ENCODE assay signal across 1 cellular context in genomic region chr12:108854453-108855283, GRCh38.
TF ChIP-seq lines count a peak whose summit lies in the region.

No MANE protein-coding gene starts in this region.

TF ChIP-seq in A549, 52 proteins besides CTCF, POLR2A, EP300 and RAD21 (continued from another document):
- TF ChIP-seq, protein P1, sequence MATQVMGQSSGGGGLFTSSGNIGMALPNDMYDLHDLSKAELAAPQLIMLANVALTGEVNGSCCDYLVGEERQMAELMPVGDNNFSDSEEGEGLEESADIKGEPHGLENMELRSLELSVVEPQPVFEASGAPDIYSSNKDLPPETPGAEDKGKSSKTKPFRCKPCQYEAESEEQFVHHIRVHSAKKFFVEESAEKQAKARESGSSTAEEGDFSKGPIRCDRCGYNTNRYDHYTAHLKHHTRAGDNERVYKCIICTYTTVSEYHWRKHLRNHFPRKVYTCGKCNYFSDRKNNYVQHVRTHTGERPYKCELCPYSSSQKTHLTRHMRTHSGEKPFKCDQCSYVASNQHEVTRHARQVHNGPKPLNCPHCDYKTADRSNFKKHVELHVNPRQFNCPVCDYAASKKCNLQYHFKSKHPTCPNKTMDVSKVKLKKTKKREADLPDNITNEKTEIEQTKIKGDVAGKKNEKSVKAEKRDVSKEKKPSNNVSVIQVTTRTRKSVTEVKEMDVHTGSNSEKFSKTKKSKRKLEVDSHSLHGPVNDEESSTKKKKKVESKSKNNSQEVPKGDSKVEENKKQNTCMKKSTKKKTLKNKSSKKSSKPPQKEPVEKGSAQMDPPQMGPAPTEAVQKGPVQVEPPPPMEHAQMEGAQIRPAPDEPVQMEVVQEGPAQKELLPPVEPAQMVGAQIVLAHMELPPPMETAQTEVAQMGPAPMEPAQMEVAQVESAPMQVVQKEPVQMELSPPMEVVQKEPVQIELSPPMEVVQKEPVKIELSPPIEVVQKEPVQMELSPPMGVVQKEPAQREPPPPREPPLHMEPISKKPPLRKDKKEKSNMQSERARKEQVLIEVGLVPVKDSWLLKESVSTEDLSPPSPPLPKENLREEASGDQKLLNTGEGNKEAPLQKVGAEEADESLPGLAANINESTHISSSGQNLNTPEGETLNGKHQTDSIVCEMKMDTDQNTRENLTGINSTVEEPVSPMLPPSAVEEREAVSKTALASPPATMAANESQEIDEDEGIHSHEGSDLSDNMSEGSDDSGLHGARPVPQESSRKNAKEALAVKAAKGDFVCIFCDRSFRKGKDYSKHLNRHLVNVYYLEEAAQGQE (IDR thresholded peaks at IDR 0.05): no peak
- TF ChIP-seq MAX (IDR thresholded peaks at IDR 0.05) (peak; percentile 51), GATA3 (IDR thresholded peaks at IDR 0.05; ENCODE audit: borderline replicate concordance) (peak; percentile 62; the same call in 1 of the 2 replicates), FOSB (CRISPR knock-in tag; IDR thresholded peaks at IDR 0.05) (peak; percentile 78), HOXB13 (CRISPR knock-in tag; IDR thresholded peaks at IDR 0.05; ENCODE audit: low read depth) (peak; percentile 90; the same call in 1 of the 2 replicates), ZSCAN20 (CRISPR knock-in tag; IDR thresholded peaks at IDR 0.05) (peak; percentile 88; the same call in 1 of the 2 replicates), CEBPB (IDR thresholded peaks at IDR 0.05) (peak in 1 of 2 experiments; percentile 66; a peak in 1 of 4 replicates), HOXA7 (CRISPR knock-in tag; IDR thresholded peaks at IDR 0.05) (peak; percentile 78), NR3C1 (IDR thresholded peaks at IDR 0.05) (no peak), ELK1 (IDR thresholded peaks at IDR 0.05; ENCODE audit: low read depth, low read length) (no peak), ZC3H11A (IDR thresholded peaks at IDR 0.05) (no peak), CBX8 (IDR thresholded peaks at IDR 0.05) (no peak), KDM5A (IDR thresholded peaks at IDR 0.05) (no peak), EHMT2 (IDR thresholded peaks at IDR 0.05; ENCODE audit: low read depth) (no peak), RCOR1 (IDR thresholded peaks at IDR 0.05; ENCODE audit: low read depth, low read length) (peak; percentile 90; the same call in 1 of the 2 replicates), ZNF302 (CRISPR knock-in tag; IDR thresholded peaks at IDR 0.05) (no peak), JUN (IDR thresholded peaks at IDR 0.05) (peak; percentile 53 to 67; a peak in 3 of 5 replicates), HOXB5 (CRISPR knock-in tag; IDR thresholded peaks at IDR 0.05) (peak; percentile 80), ESRRA (IDR thresholded peaks at IDR 0.05; ENCODE audit: borderline replicate concordance, low read length) (no peak), SREBF2 (IDR thresholded peaks at IDR 0.05) (no peak), TFCP2L1 (CRISPR knock-in tag; IDR thresholded peaks at IDR 0.05) (no peak), POLR2AphosphoS2 (conservative IDR thresholded peaks at IDR 0.05; ENCODE audit: low read length) (no peak; the same call in 1 of the 2 replicates), RNF2 (IDR thresholded peaks at IDR 0.05; ENCODE audit: borderline replicate concordance, low read depth) (no peak), PBX3 (IDR thresholded peaks at IDR 0.05) (no peak), FOXS1 (CRISPR knock-in tag; IDR thresholded peaks at IDR 0.05) (0 out of 2 replicates have a peak, but pooled peaks have one; percentile 22), RFX5 (IDR thresholded peaks at IDR 0.05) (no peak), HEYL (CRISPR knock-in tag; IDR thresholded peaks at IDR 0.05) (peak; percentile 80; the same call in 1 of the 2 replicates)
- TF ChIP-seq, protein P2, sequence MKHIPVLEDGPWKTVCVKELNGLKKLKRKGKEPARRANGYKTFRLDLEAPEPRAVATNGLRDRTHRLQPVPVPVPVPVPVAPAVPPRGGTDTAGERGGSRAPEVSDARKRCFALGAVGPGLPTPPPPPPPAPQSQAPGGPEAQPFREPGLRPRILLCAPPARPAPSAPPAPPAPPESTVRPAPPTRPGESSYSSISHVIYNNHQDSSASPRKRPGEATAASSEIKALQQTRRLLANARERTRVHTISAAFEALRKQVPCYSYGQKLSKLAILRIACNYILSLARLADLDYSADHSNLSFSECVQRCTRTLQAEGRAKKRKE (CRISPR knock-in tag; IDR thresholded peaks at IDR 0.05; ENCODE audit: low read depth): peak; percentile 66; the same call in 1 of the 2 replicates
- TF ChIP-seq, protein P3, sequence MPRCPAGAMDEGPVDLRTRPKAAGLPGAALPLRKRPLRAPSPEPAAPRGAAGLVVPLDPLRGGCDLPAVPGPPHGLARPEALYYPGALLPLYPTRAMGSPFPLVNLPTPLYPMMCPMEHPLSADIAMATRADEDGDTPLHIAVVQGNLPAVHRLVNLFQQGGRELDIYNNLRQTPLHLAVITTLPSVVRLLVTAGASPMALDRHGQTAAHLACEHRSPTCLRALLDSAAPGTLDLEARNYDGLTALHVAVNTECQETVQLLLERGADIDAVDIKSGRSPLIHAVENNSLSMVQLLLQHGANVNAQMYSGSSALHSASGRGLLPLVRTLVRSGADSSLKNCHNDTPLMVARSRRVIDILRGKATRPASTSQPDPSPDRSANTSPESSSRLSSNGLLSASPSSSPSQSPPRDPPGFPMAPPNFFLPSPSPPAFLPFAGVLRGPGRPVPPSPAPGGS (IDR thresholded peaks at IDR 0.05): no peak
